ENCODE assay signal across 1 cellular context in the genomic region with DNA sequence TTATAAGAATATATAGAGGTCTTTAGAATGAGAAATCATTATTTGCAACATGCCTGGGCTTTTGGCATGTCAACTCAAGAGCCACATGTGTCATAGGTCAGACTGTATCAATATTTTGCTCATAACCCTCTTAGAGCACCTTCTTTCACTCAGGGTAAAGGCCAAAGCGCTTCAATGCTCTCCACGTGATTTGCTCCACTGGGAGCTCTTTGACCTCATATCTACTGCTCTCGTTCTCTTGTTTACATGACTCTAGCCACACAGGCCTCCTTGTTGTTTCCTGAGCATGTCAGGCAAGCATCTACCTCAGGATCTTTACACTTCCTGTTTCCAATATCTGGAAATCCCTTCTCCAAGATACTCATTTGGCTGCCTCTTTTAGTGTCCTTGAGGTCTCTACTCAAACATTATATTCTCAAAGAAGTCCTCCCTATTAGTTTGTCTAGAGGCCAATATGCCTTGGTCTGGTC.
TF ChIP-seq lines count a peak whose summit lies in the region.

No MANE protein-coding gene starts in this region.

TF ChIP-seq in HepG2, 621 proteins besides CTCF, POLR2A, EP300 and RAD21 (continued from another document and continues in another):
- TF ChIP-seq ZNF333 (CRISPR knock-in tag; IDR thresholded peaks at IDR 0.05; ENCODE audit: borderline replicate concordance), result no peak; the same call in 1 of the 2 replicates
- peak; percentile 98 for TF ChIP-seq NCOA2 (CRISPR knock-in tag; IDR thresholded peaks at IDR 0.05)
- no peak for TF ChIP-seq MAF1 (CRISPR knock-in tag; IDR thresholded peaks at IDR 0.05; ENCODE audit: borderline replicate concordance)
- peak; percentile 89 for TF ChIP-seq FOSL2 (CRISPR knock-in tag; IDR thresholded peaks at IDR 0.05)
- TF ChIP-seq ZEB1 (IDR thresholded peaks at IDR 0.05; ENCODE audit: insufficient replicate concordance, low read depth), result peak; percentile 26
- peak; percentile 82; the same call in 1 of the 2 replicates for TF ChIP-seq KDM3A (CRISPR knock-in tag; IDR thresholded peaks at IDR 0.05; ENCODE audit: low read depth)
- TF ChIP-seq ZNF274 (CRISPR knock-in tag; IDR thresholded peaks at IDR 0.05), result no peak
- TF ChIP-seq KDM5B (CRISPR knock-in tag; IDR thresholded peaks at IDR 0.05; ENCODE audit: borderline replicate concordance), result no peak
- no peak for TF ChIP-seq ZNF260 (CRISPR knock-in tag; IDR thresholded peaks at IDR 0.05; ENCODE audit: borderline replicate concordance, low read depth)
- no peak for TF ChIP-seq ZNF773 (CRISPR knock-in tag; IDR thresholded peaks at IDR 0.05; ENCODE audit: borderline replicate concordance)
- no peak for TF ChIP-seq JUNB (CRISPR knock-in tag; IDR thresholded peaks at IDR 0.05; ENCODE audit: borderline replicate concordance)
- TF ChIP-seq CEBPB (IDR thresholded peaks at IDR 0.05; ENCODE audit: borderline replicate concordance, low read depth, low read length), result peak; percentile 50; the same call in 1 of the 2 replicates
- TF ChIP-seq, protein P1, sequence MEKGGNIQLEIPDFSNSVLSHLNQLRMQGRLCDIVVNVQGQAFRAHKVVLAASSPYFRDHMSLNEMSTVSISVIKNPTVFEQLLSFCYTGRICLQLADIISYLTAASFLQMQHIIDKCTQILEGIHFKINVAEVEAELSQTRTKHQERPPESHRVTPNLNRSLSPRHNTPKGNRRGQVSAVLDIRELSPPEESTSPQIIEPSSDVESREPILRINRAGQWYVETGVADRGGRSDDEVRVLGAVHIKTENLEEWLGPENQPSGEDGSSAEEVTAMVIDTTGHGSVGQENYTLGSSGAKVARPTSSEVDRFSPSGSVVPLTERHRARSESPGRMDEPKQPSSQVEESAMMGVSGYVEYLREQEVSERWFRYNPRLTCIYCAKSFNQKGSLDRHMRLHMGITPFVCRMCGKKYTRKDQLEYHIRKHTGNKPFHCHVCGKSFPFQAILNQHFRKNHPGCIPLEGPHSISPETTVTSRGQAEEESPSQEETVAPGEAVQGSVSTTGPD (CRISPR knock-in tag; IDR thresholded peaks at IDR 0.05), result no peak
- TF ChIP-seq ZNF124 (CRISPR knock-in tag; IDR thresholded peaks at IDR 0.05), result peak; percentile 92
- no peak for TF ChIP-seq ZNF83 (CRISPR knock-in tag; IDR thresholded peaks at IDR 0.05; ENCODE audit: borderline replicate concordance)
- no peak for TF ChIP-seq REL (CRISPR knock-in tag; conservative IDR thresholded peaks at IDR 0.05)
- TF ChIP-seq ZNF709 (CRISPR knock-in tag; IDR thresholded peaks at IDR 0.05), result peak; percentile 55; the same call in 1 of the 2 replicates
- TF ChIP-seq, protein P2, sequence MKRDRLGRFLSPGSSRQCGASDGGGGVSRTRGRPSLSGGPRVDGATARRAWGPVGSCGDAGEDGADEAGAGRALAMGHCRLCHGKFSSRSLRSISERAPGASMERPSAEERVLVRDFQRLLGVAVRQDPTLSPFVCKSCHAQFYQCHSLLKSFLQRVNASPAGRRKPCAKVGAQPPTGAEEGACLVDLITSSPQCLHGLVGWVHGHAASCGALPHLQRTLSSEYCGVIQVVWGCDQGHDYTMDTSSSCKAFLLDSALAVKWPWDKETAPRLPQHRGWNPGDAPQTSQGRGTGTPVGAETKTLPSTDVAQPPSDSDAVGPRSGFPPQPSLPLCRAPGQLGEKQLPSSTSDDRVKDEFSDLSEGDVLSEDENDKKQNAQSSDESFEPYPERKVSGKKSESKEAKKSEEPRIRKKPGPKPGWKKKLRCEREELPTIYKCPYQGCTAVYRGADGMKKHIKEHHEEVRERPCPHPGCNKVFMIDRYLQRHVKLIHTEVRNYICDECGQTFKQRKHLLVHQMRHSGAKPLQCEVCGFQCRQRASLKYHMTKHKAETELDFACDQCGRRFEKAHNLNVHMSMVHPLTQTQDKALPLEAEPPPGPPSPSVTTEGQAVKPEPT (CRISPR knock-in tag; IDR thresholded peaks at IDR 0.05; ENCODE audit: low read depth), result no peak
- peak; percentile 48; the same call in 1 of the 2 replicates for TF ChIP-seq ZBTB7B (CRISPR knock-in tag; IDR thresholded peaks at IDR 0.05)
- TF ChIP-seq, protein P3, sequence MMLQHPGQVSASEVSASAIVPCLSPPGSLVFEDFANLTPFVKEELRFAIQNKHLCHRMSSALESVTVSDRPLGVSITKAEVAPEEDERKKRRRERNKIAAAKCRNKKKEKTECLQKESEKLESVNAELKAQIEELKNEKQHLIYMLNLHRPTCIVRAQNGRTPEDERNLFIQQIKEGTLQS (CRISPR knock-in tag; IDR thresholded peaks at IDR 0.05), result no peak
- TF ChIP-seq, protein P4, sequence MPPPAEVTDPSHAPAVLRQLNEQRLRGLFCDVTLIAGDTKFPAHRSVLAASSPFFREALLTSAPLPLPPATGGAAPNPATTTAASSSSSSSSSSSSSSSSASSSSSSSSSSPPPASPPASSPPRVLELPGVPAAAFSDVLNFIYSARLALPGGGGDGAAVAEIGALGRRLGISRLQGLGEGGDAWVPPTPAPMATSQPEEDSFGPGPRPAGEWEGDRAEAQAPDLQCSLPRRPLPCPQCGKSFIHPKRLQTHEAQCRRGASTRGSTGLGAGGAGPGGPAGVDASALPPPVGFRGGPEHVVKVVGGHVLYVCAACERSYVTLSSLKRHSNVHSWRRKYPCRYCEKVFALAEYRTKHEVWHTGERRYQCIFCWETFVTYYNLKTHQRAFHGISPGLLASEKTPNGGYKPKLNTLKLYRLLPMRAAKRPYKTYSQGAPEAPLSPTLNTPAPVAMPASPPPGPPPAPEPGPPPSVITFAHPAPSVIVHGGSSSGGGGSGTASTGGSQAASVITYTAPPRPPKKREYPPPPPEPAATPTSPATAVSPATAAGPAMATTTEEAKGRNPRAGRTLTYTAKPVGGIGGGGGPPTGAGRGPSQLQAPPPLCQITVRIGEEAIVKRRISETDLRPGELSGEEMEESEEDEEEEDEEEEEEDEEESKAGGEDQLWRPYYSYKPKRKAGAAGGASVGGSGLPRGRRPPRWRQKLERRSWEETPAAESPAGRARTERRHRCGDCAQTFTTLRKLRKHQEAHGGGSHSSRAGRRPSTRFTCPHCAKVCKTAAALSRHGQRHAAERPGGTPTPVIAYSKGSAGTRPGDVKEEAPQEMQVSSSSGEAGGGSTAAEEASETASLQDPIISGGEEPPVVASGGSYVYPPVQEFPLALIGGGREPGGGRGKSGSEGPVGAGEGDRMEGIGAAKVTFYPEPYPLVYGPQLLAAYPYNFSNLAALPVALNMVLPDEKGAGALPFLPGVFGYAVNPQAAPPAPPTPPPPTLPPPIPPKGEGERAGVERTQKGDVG (CRISPR knock-in tag; IDR thresholded peaks at IDR 0.05; ENCODE audit: borderline replicate concordance), result no peak
- peak; percentile 87; the same call in 1 of the 2 replicates for TF ChIP-seq RXRA (CRISPR knock-in tag; IDR thresholded peaks at IDR 0.05)
- TF ChIP-seq, protein P5, sequence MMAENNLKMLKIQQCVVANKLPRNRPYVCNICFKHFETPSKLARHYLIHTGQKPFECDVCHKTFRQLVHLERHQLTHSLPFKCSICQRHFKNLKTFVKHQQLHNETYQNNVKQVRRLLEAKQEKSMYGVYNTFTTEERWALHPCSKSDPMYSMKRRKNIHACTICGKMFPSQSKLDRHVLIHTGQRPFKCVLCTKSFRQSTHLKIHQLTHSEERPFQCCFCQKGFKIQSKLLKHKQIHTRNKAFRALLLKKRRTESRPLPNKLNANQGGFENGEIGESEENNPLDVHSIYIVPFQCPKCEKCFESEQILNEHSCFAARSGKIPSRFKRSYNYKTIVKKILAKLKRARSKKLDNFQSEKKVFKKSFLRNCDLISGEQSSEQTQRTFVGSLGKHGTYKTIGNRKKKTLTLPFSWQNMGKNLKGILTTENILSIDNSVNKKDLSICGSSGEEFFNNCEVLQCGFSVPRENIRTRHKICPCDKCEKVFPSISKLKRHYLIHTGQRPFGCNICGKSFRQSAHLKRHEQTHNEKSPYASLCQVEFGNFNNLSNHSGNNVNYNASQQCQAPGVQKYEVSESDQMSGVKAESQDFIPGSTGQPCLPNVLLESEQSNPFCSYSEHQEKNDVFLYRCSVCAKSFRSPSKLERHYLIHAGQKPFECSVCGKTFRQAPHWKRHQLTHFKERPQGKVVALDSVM (CRISPR knock-in tag; IDR thresholded peaks at IDR 0.05), result peak; percentile 73
- no peak for TF ChIP-seq RARG (CRISPR knock-in tag; IDR thresholded peaks at IDR 0.05; ENCODE audit: low read depth)
- TF ChIP-seq ZNF768 (CRISPR knock-in tag; IDR thresholded peaks at IDR 0.05), result no peak
- peak; percentile 92 for TF ChIP-seq NFIC (IDR thresholded peaks at IDR 0.05; ENCODE audit: low read length)
- TF ChIP-seq ZNF441 (CRISPR knock-in tag; IDR thresholded peaks at IDR 0.05; ENCODE audit: borderline replicate concordance), result peak; percentile 80
- peak; percentile 93 for TF ChIP-seq TBX3 (IDR thresholded peaks at IDR 0.05; ENCODE audit: borderline replicate concordance)
- TF ChIP-seq TEAD2 (CRISPR knock-in tag; IDR thresholded peaks at IDR 0.05), result no peak
- TF ChIP-seq ZNF3 (CRISPR knock-in tag; IDR thresholded peaks at IDR 0.05), result peak; percentile 91
- TF ChIP-seq SMYD3 (CRISPR knock-in tag; IDR thresholded peaks at IDR 0.05), result no peak
- no peak for TF ChIP-seq ZNF776 (CRISPR knock-in tag; IDR thresholded peaks at IDR 0.05)
- no peak for TF ChIP-seq ZNF468 (CRISPR knock-in tag; IDR thresholded peaks at IDR 0.05)
- TF ChIP-seq FOXJ3 (CRISPR knock-in tag; IDR thresholded peaks at IDR 0.05; ENCODE audit: borderline replicate concordance), result peak; percentile 99
- TF ChIP-seq, protein P6, sequence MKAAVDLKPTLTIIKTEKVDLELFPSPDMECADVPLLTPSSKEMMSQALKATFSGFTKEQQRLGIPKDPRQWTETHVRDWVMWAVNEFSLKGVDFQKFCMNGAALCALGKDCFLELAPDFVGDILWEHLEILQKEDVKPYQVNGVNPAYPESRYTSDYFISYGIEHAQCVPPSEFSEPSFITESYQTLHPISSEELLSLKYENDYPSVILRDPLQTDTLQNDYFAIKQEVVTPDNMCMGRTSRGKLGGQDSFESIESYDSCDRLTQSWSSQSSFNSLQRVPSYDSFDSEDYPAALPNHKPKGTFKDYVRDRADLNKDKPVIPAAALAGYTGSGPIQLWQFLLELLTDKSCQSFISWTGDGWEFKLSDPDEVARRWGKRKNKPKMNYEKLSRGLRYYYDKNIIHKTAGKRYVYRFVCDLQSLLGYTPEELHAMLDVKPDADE (CRISPR knock-in tag; IDR thresholded peaks at IDR 0.05), result no peak
- TF ChIP-seq, protein P7, sequence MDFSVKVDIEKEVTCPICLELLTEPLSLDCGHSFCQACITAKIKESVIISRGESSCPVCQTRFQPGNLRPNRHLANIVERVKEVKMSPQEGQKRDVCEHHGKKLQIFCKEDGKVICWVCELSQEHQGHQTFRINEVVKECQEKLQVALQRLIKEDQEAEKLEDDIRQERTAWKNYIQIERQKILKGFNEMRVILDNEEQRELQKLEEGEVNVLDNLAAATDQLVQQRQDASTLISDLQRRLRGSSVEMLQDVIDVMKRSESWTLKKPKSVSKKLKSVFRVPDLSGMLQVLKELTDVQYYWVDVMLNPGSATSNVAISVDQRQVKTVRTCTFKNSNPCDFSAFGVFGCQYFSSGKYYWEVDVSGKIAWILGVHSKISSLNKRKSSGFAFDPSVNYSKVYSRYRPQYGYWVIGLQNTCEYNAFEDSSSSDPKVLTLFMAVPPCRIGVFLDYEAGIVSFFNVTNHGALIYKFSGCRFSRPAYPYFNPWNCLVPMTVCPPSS (IDR thresholded peaks at IDR 0.05), result no peak
- TF ChIP-seq ZNF652 (CRISPR knock-in tag; IDR thresholded peaks at IDR 0.05; ENCODE audit: borderline replicate concordance, low read depth), result peak; percentile 56; the same call in 1 of the 2 replicates
- TF ChIP-seq ZNF12 (CRISPR knock-in tag; IDR thresholded peaks at IDR 0.05), result peak; percentile 87
- peak; percentile 96 for TF ChIP-seq ZNF772 (CRISPR knock-in tag; IDR thresholded peaks at IDR 0.05)
- TF ChIP-seq, protein P8, sequence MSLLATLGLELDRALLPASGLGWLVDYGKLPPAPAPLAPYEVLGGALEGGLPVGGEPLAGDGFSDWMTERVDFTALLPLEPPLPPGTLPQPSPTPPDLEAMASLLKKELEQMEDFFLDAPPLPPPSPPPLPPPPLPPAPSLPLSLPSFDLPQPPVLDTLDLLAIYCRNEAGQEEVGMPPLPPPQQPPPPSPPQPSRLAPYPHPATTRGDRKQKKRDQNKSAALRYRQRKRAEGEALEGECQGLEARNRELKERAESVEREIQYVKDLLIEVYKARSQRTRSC (CRISPR knock-in tag; IDR thresholded peaks at IDR 0.05; ENCODE audit: low read depth), result no peak
- no peak for TF ChIP-seq ZNF253 (CRISPR knock-in tag; IDR thresholded peaks at IDR 0.05; ENCODE audit: borderline replicate concordance)
- no peak for TF ChIP-seq NFE2L1 (CRISPR knock-in tag; IDR thresholded peaks at IDR 0.05; ENCODE audit: borderline replicate concordance)
- no peak for TF ChIP-seq CENPX (CRISPR knock-in tag; IDR thresholded peaks at IDR 0.05)
- no peak for TF ChIP-seq HCFC1 (IDR thresholded peaks at IDR 0.05; ENCODE audit: low read depth, low read length)
- no peak for TF ChIP-seq IRX3 (CRISPR knock-in tag; IDR thresholded peaks at IDR 0.05; ENCODE audit: borderline replicate concordance, low read depth)
- no peak for TF ChIP-seq ZC3H4 (CRISPR knock-in tag; IDR thresholded peaks at IDR 0.05; ENCODE audit: borderline replicate concordance)
- peak; percentile 86 for TF ChIP-seq THAP11 (CRISPR knock-in tag; IDR thresholded peaks at IDR 0.05)
- TF ChIP-seq ZNF878 (CRISPR knock-in tag; IDR thresholded peaks at IDR 0.05), result peak; percentile 98
- no peak for TF ChIP-seq ZNF282 (IDR thresholded peaks at IDR 0.05; ENCODE audit: partially characterized antibody)
- TF ChIP-seq CREB1 (IDR thresholded peaks at IDR 0.05), result peak; percentile 66
- TF ChIP-seq CREB1 (CRISPR knock-in tag; IDR thresholded peaks at IDR 0.05), result peak; percentile 84
- TF ChIP-seq ZNF251 (CRISPR knock-in tag; IDR thresholded peaks at IDR 0.05), result no peak
- TF ChIP-seq SAFB2 (CRISPR knock-in tag; IDR thresholded peaks at IDR 0.05; ENCODE audit: borderline replicate concordance, low read depth), result no peak
- TF ChIP-seq TBX2 (CRISPR knock-in tag; IDR thresholded peaks at IDR 0.05; ENCODE audit: borderline replicate concordance), result peak; percentile 98
- no peak for TF ChIP-seq ZNF546 (CRISPR knock-in tag; conservative IDR thresholded peaks at IDR 0.05)
- no peak for TF ChIP-seq MTA3 (CRISPR knock-in tag; IDR thresholded peaks at IDR 0.05)
- no peak for TF ChIP-seq HDAC6 (IDR thresholded peaks at IDR 0.05; ENCODE audit: low read depth, low read length)
- TF ChIP-seq, protein P9, sequence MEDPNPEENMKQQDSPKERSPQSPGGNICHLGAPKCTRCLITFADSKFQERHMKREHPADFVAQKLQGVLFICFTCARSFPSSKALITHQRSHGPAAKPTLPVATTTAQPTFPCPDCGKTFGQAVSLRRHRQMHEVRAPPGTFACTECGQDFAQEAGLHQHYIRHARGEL (CRISPR knock-in tag; IDR thresholded peaks at IDR 0.05), result no peak
- TF ChIP-seq JDP2 (CRISPR knock-in tag; IDR thresholded peaks at IDR 0.05; ENCODE audit: borderline replicate concordance), result no peak
- no peak for TF ChIP-seq SSRP1 (CRISPR knock-in tag; IDR thresholded peaks at IDR 0.05)
- TF ChIP-seq, protein P10, sequence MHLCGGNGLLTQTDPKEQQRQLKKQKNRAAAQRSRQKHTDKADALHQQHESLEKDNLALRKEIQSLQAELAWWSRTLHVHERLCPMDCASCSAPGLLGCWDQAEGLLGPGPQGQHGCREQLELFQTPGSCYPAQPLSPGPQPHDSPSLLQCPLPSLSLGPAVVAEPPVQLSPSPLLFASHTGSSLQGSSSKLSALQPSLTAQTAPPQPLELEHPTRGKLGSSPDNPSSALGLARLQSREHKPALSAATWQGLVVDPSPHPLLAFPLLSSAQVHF (CRISPR knock-in tag; IDR thresholded peaks at IDR 0.05), result no peak
- TF ChIP-seq PHF21A (CRISPR knock-in tag; IDR thresholded peaks at IDR 0.05), result peak; percentile 95
- no peak for TF ChIP-seq PCBP2 (optimal IDR thresholded peaks at IDR 0.05; ENCODE audit: low read depth, low read length, poor library complexity, severe bottlenecking)
- peak; percentile 45; the same call in 1 of the 2 replicates for TF ChIP-seq ZNF24 (IDR thresholded peaks at IDR 0.05)
